8 cellular contexts compared by ENCODE assay signal in genomic region chr16:635573-636205, GRCh38. TPM values are rescaled to one million over a fixed set of nuclear protein-coding genes. Genes with fewer than 3 reads are reported as not detected.
DNase-seq lines count a peak whose midpoint lies in the region; ATAC-seq, FAIRE-seq and TF ChIP-seq lines count a peak whose summit lies in the region.

No MANE protein-coding gene starts in this region.

- no peak for TF ChIP-seq EP300 in A549 (IDR thresholded peaks at IDR 0.05)

- H3K4me1 ChIP-seq in A549 (peaks cover 26% of the 10 kb centered on the region), SJCRH30 (peaks cover 9% of the 10 kb centered on the region; the same call in 1 of the 2 replicates), esophagus (ENCODE audit: control insufficient read depth in 2 of 2, insufficient read depth in 2 of 2, low read length in 1 of 2) (peaks cover 5 to 21% of the 10 kb centered on the region in 2 donors)

- DNase-seq in A549 (ENCODE audit: low read depth in 1 of 2, low spot score in 1 of 2): no peak
- DNase-seq in SJCRH30: no peak
- no peak for DNase-seq in progenitor cell of endocrine pancreas (ENCODE audit: low spot score, unreplicated experiment)
- no peak for DNase-seq in NCI-H1436 (lab: John Stamatoyannopoulos, UW)
- DNase-seq in NCI-H2171 treated with DMSO at 0.1 percent for 48 hours (lab: John Stamatoyannopoulos, UW): no peak
- no peak for DNase-seq in cortex of kidney (lab: John Stamatoyannopoulos, UW)

- H3K27me3 ChIP-seq in SJCRH30 (no peaks in the 10 kb centered on the region), esophagus (ENCODE audit: control insufficient read depth in 1 of 2, insufficient read depth in 2 of 2, low read length in 2 of 2) (no peaks in the 10 kb centered on the region)

- peak overlapping the region; percentile 78 for H3K4me3 ChIP-seq in A549
- H3K4me3 ChIP-seq in SJCRH30: peak overlapping the region; percentile 85
- peak overlapping the region; percentile 68 to 90 for H3K4me3 ChIP-seq in esophagus (ENCODE audit: low read depth in 1 of 2, low read length in 2 of 2)

- H3K27ac Mint-ChIP-seq in progenitor cell of endocrine pancreas: no peak overlapping the region

- CTCF ChIA-PET in A549 (lab: Yijun Ruan, JAX): interaction anchor here (1.0 to 2.7 kb wide), 11 partner anchors 8 to 57 kb away, joined by 3 to 12 read pairs (median 4); partner anchors contain the start of gene RHOT2

- WGBS in A549 (ENCODE audit: missing lambda C conversion rate): 0% methylated on average over 9 of the region's 55 CpGs
- WGBS in esophagus, 2 donors: 2% methylated on average over 55 of the region's 55 CpGs

- H3K36me3 ChIP-seq in SJCRH30 (no peaks in the 10 kb centered on the region), esophagus (ENCODE audit: control insufficient read depth in 2 of 2, insufficient read depth in 2 of 2, low read length in 1 of 2) (peaks cover 0 to 15% of the 10 kb centered on the region in 2 donors)

- H3K4me1 Mint-ChIP-seq in progenitor cell of endocrine pancreas (ENCODE audit: low read depth): peaks cover 10% of the 10 kb centered on the region

- H3K27ac ChIP-seq in A549 (peak overlapping the region; percentile 83 to 91), SJCRH30 (peak overlapping the region; percentile 53), esophagus (ENCODE audit: low read depth in 2 of 2, low read length in 1 of 2) (peak overlapping the region; percentile 95 to 99)

- H3K9me3 ChIP-seq in A549 (no peaks in the 10 kb centered on the region), SJCRH30 (replicated peaks) (no peaks in the 10 kb centered on the region), esophagus (ENCODE audit: control insufficient read depth in 2 of 2, insufficient read depth in 1 of 2, low read depth in 1 of 2, low read length in 1 of 2) (no peaks in the 10 kb centered on the region)

- TF ChIP-seq CTCF in A549 (IDR thresholded peaks at IDR 0.05) (no peak), progenitor cell of endocrine pancreas (IDR thresholded peaks at IDR 0.05; ENCODE audit: unreplicated experiment) (no peak)

- no peak for TF ChIP-seq RAD21 in A549 (conservative IDR thresholded peaks at IDR 0.05 in 1 of 2, IDR thresholded peaks at IDR 0.05 in 1 of 2)

- H3K4me2 ChIP-seq in A549: peak overlapping the region; percentile 78

- peaks cover 2% of the 10 kb centered on the region for H3K36me3 Mint-ChIP-seq in progenitor cell of endocrine pancreas (ENCODE audit: insufficient read depth)

- POLR2A ChIA-PET in A549 (lab: Yijun Ruan, JAX): interaction anchor here (1.0 to 1.6 kb wide), 7 partner anchors 8 to 48 kb away, joined by 3 to 11 read pairs (median 4); partner anchors contain the start of gene RAB40C

- TF ChIP-seq POLR2A in A549 (IDR thresholded peaks at IDR 0.05; ENCODE audit: low read length): no peak

- H3K9me3 Mint-ChIP-seq in progenitor cell of endocrine pancreas (ENCODE audit: low read depth): no peaks in the 10 kb centered on the region

- no peaks in the 10 kb centered on the region for H3K27me3 Mint-ChIP-seq in progenitor cell of endocrine pancreas

- peak overlapping the region; percentile 89 for H3K4me3 Mint-ChIP-seq in progenitor cell of endocrine pancreas (ENCODE audit: low read depth)

- peak; percentile 1 to 32; a peak in 5 of 6 replicates for ATAC-seq in A549
- peak; percentile 2 for ATAC-seq in GM21390 (IDR thresholded peaks at IDR 0.05; ENCODE audit: unreplicated experiment)

- FAIRE-seq in A549 (lab: Jason Lieb, UNC): no peak

TF ChIP-seq in A549, 52 proteins besides CTCF, POLR2A, EP300 and RAD21:
- no peak for TF ChIP-seq HEYL (CRISPR knock-in tag; IDR thresholded peaks at IDR 0.05)
- peak; percentile 88; the same call in 1 of the 2 replicates for TF ChIP-seq PHF8 (IDR thresholded peaks at IDR 0.05; ENCODE audit: borderline replicate concordance, low read depth)
- TF ChIP-seq RNF2 (IDR thresholded peaks at IDR 0.05; ENCODE audit: borderline replicate concordance, low read depth): 0 out of 2 replicates have a peak, but pooled peaks have one; percentile 39
- TF ChIP-seq ZSCAN20 (CRISPR knock-in tag; IDR thresholded peaks at IDR 0.05): no peak
- TF ChIP-seq JUN (IDR thresholded peaks at IDR 0.05): no peak
- 0 out of 2 replicates have a peak, but pooled peaks have one; percentile 14 for TF ChIP-seq TFCP2L1 (CRISPR knock-in tag; IDR thresholded peaks at IDR 0.05)

RNA-seq across cellular contexts. Expression of gene METTL26, which starts 0.4 kb away (rescaled TPM):
- polyA plus RNA-seq in A549 (2011; rRNA removed) (44.2 and 47.2 TPM in 2 replicates), A549 (2017; fragmentation: RNase III; extraction: RNeasy Plus Mini Kit Qiagen cat#74134 plus additional on column Dnase treatment) (78.3 to 83.6 TPM (median 80.3 TPM) in 3 replicates), esophagus (10 to 100 TPM; 73.2 to 94.3 TPM)
- 172 and 227 TPM in 2 replicates for polyA plus RNA-seq in A549 (2012; cell fraction: cytosol; rRNA removed)
- 135 and 259 TPM in 2 replicates for polyA plus RNA-seq in A549 (2012; cell fraction: nucleus; rRNA removed)
- polyA minus RNA-seq in A549 (2011; rRNA and poly(A)+ RNA removed): 24.2 and 30.7 TPM in 2 replicates
- 60.9 and 72.6 TPM in 2 replicates for total RNA-seq in SJCRH30 (2014; rRNA removed; shearing (Covaris generic))
- total RNA-seq in progenitor cell of endocrine pancreas: 59.3 and 64.0 TPM in 2 replicates

RNA-seq across cellular contexts. Expression of gene WFIKKN1, which starts 4.9 kb away (rescaled TPM):
- polyA plus RNA-seq in A549 (2011; rRNA removed): 0.05 TPM in 1 of 2 replicates, not detected in the other
- 0.13 TPM in 2 replicates for polyA plus RNA-seq in A549 (2012; cell fraction: cytosol; rRNA removed)
- 0.67 and 1.1 TPM in 2 replicates for polyA plus RNA-seq in A549 (2012; cell fraction: nucleus; rRNA removed)
- 0.15 to 0.23 TPM (median 0.17 TPM) in 3 replicates for polyA plus RNA-seq in A549 (2017; fragmentation: RNase III; extraction: RNeasy Plus Mini Kit Qiagen cat#74134 plus additional on column Dnase treatment)
- 0.05 TPM in 1 of 2 replicates, not detected in the other for polyA minus RNA-seq in A549 (2011; rRNA and poly(A)+ RNA removed)
- total RNA-seq in SJCRH30 (2014; rRNA removed; shearing (Covaris generic)): 0.04 and 0.05 TPM in 2 replicates
- 1 to 10 TPM in 1 of 2 donors, under 1 TPM in 1; 0.11 to 1.5 TPM for polyA plus RNA-seq in esophagus
- 37.2 and 42.8 TPM in 2 replicates for total RNA-seq in progenitor cell of endocrine pancreas

RNA-seq across cellular contexts. Expression of gene MCRIP2, which starts 5.9 kb away (rescaled TPM):
- polyA plus RNA-seq in A549 (2011; rRNA removed): 10.7 and 12.9 TPM in 2 replicates
- polyA plus RNA-seq in A549 (2012; cell fraction: cytosol; rRNA removed): 55.0 and 61.1 TPM in 2 replicates
- polyA plus RNA-seq in A549 (2012; cell fraction: nucleus; rRNA removed): 68.5 and 70.2 TPM in 2 replicates
- 20.3 to 21.3 TPM (median 21.3 TPM) in 3 replicates for polyA plus RNA-seq in A549 (2017; fragmentation: RNase III; extraction: RNeasy Plus Mini Kit Qiagen cat#74134 plus additional on column Dnase treatment)
- polyA minus RNA-seq in A549 (2011; rRNA and poly(A)+ RNA removed): 2.0 TPM in 2 replicates
- total RNA-seq in SJCRH30 (2014; rRNA removed; shearing (Covaris generic)): 3.3 and 4.6 TPM in 2 replicates
- polyA plus RNA-seq in esophagus: 10 to 100 TPM; 23.9 to 31.4 TPM
- total RNA-seq in progenitor cell of endocrine pancreas: 26.3 and 31.4 TPM in 2 replicates

RNA-seq across cellular contexts. Expression of gene WDR90, which starts 13.5 kb away (rescaled TPM):
- polyA plus RNA-seq in A549 (2011; rRNA removed) (6.5 and 7.3 TPM in 2 replicates), A549 (2017; fragmentation: RNase III; extraction: RNeasy Plus Mini Kit Qiagen cat#74134 plus additional on column Dnase treatment) (28.1 to 31.4 TPM (median 30.7 TPM) in 3 replicates), esophagus (10 to 100 TPM; 19.5 to 45.3 TPM)
- polyA plus RNA-seq in A549 (2012; cell fraction: cytosol; rRNA removed): 27.7 and 34.5 TPM in 2 replicates
- 286 and 396 TPM in 2 replicates for polyA plus RNA-seq in A549 (2012; cell fraction: nucleus; rRNA removed)
- 4.8 and 8.1 TPM in 2 replicates for polyA minus RNA-seq in A549 (2011; rRNA and poly(A)+ RNA removed)
- total RNA-seq in SJCRH30 (2014; rRNA removed; shearing (Covaris generic)): 10.5 and 18.3 TPM in 2 replicates
- total RNA-seq in progenitor cell of endocrine pancreas: 109 and 117 TPM in 2 replicates

RNA-seq across cellular contexts. Expression of gene RHOT2, which starts 32.2 kb away (rescaled TPM):
- polyA plus RNA-seq in A549 (2011; rRNA removed) (33.9 and 38.0 TPM in 2 replicates), A549 (2017; fragmentation: RNase III; extraction: RNeasy Plus Mini Kit Qiagen cat#74134 plus additional on column Dnase treatment) (74.0 to 83.5 TPM (median 83.1 TPM) in 3 replicates), esophagus (100 to 1,000 TPM in 1 of 2 donors, 10 to 100 TPM in 1; 87.1 to 152 TPM)
- 125 and 162 TPM in 2 replicates for polyA plus RNA-seq in A549 (2012; cell fraction: cytosol; rRNA removed)
- polyA plus RNA-seq in A549 (2012; cell fraction: nucleus; rRNA removed): 953 and 1,278 TPM in 2 replicates
- polyA minus RNA-seq in A549 (2011; rRNA and poly(A)+ RNA removed): 26.4 and 38.1 TPM in 2 replicates
- total RNA-seq in SJCRH30 (2014; rRNA removed; shearing (Covaris generic)): 41.0 and 66.2 TPM in 2 replicates
- total RNA-seq in progenitor cell of endocrine pancreas: 153 and 167 TPM in 2 replicates

Comparison
In these comparisons a context has a peak if more than half of its experiments do, and no peak if none do; other contexts are left out.
1. RNA of gene WFIKKN1, which starts 4.9 kb away (total RNA-seq): 37.2 to 42.8 TPM in progenitor cell of endocrine pancreas; 0.04 to 0.05 TPM in SJCRH30; every median in the first group is over 10 times any median in the second.
2. Peak in every context shown above with its lines, with median percentiles within 50 percentile points of each other: H3K27ac ChIP-seq and H3K4me3 ChIP-seq.